ENCODE assay signal across 9 cellular contexts in the genomic region with DNA sequence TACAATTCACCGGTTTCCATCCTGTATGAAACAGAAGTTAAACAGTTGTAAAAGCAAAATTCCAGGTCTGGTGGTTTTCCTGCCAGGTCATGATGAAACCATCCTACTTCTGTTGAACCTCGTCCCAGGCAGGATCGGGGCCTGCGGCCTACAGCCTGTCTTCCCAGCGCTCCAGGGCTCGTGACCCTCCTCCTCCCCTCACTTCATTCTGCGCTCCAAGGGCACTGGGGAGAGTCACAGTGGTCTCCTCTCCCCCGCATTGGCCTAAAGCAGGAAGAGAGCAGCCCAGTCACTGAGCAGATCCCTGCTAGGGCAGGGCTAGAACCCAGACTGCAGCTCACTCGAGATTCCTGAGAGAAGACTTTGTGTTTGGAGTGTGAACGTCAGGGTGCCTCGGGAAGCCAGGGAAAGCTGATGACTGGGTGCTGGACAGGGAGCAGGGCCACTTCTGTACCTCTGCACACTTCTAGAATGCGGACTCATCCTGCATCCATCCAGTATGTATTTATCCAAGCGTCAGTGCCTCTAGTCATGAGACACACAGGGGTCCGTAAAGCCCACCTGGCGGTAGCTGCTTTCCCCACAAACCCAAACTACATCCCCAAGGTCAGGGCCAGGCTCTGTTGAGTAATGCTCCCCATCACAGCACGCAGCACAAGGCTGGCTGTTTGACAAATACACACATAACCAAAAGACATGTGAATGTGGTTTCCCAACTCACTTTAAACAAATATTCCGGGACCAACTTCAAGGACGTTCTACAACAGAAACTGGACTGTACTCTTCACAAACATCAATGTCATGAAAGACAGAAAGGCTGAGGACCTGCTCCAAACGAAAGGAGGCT. TPM values are rescaled to one million over a fixed set of nuclear protein-coding genes. Genes with fewer than 3 reads are reported as not detected.
DNase-seq lines count a peak whose midpoint lies in the region; ATAC-seq and TF ChIP-seq lines count a peak whose summit lies in the region.
"Had no signal": no experiment of that assay in that cellular context is flagged by ENCODE, and none has a peak within 500 bp of the region (broad histone marks: within the 10 kb centered on the region; RNA-seq: fewer than 3 reads in every experiment).

No MANE protein-coding gene starts in this region.

- H3K4me3 ChIP-seq in AG04449 (ENCODE audit: low read depth, low read length): no peak overlapping the region

- no peak overlapping the region for H3K27ac Mint-ChIP-seq in T-helper 2 cell treated with Interferon-gamma antibody and Interleukin-4, amounts not matched to agents 5 μg/mL and 100 μg/mL, for 36 hours
- H3K27ac Mint-ChIP-seq in activated CD8-positive, alpha-beta T cell treated with anti-CD3 and anti-CD28 coated beads for 36 hours: no peak overlapping the region
- H3K27ac Mint-ChIP-seq: activated T-helper 17 cell treated with anti-CD3 and anti-CD28 coated beads, Interleukin-2, amount 50 U/mL, for 72 hours had no signal

- peak; percentile 62 for DNase-seq in AG04449 (ENCODE audit: low read depth, low spot score)
- DNase-seq in epithelial cell of prostate (ENCODE audit: low read depth, low spot score): no peak
- peak; percentile 46 for DNase-seq in myocyte (ENCODE audit: low read depth)
- no peak for DNase-seq in medulla oblongata (ENCODE audit: extremely low spot score)
- DNase-seq in middle frontal gyrus (ENCODE audit: extremely low spot score, low spot score): no peak
- no peak for DNase-seq in T-helper 2 cell treated with Interferon-gamma antibody and Interleukin-4, amounts not matched to agents 5 μg/mL and 100 μg/mL, for 36 hours (ENCODE audit: low spot score)
- no peak for DNase-seq in activated CD8-positive, alpha-beta T cell treated with anti-CD3 and anti-CD28 coated beads for 36 hours

- peaks cover 16% of the 10 kb centered on the region for H3K36me3 Mint-ChIP-seq in T-helper 2 cell treated with Interferon-gamma antibody and Interleukin-4, amounts not matched to agents 5 μg/mL and 100 μg/mL, for 36 hours (ENCODE audit: low read depth)
- H3K36me3 Mint-ChIP-seq in activated CD8-positive, alpha-beta T cell treated with anti-CD3 and anti-CD28 coated beads for 36 hours (ENCODE audit: low read depth): peaks cover 8% of the 10 kb centered on the region

- intact Hi-C loops in activated CD8-positive, alpha-beta T cell treated with anti-CD3 and anti-CD28 coated beads for 36 hours (cut with micrococcal nuclease): no loop called here

- POLR2A ChIA-PET in AG04449 (lab: Yijun Ruan, JAX): no interaction called here
- POLR2A ChIA-PET in activated CD8-positive, alpha-beta T cell treated with anti-CD3 and anti-CD28 coated beads for 36 hours (lab: Charles Lee): no interaction called here

- H3K9me3 ChIP-seq in KOPT-K1 (ENCODE audit: insufficient read depth, low read length, poor library complexity, severe bottlenecking): no peaks in the 10 kb centered on the region

- peaks cover 28% of the 10 kb centered on the region for H3K4me1 Mint-ChIP-seq in T-helper 2 cell treated with Interferon-gamma antibody and Interleukin-4, amounts not matched to agents 5 μg/mL and 100 μg/mL, for 36 hours (ENCODE audit: low read depth)
- H3K4me1 Mint-ChIP-seq in activated CD8-positive, alpha-beta T cell treated with anti-CD3 and anti-CD28 coated beads for 36 hours (ENCODE audit: low read depth): peaks cover 37% of the 10 kb centered on the region
- H3K4me1 Mint-ChIP-seq: activated T-helper 17 cell treated with anti-CD3 and anti-CD28 coated beads, Interleukin-2, amount 50 U/mL, for 72 hours had no signal

- peaks cover 43% of the 10 kb centered on the region for H3K36me3 ChIP-seq in KOPT-K1 (ENCODE audit: insufficient read depth, low read length)

- CTCF ChIA-PET in AG04449 (lab: Yijun Ruan, JAX): interaction anchor here (1.2 to 16.8 kb wide), 3 partner anchors 25 to 66 kb away, joined by 4 to 189 read pairs (median 8); partner anchors contain the start of gene NCBP3
- CTCF ChIA-PET in activated CD8-positive, alpha-beta T cell treated with anti-CD3 and anti-CD28 coated beads for 36 hours (lab: Charles Lee): interaction anchor here (4.6 to 6.3 kb wide), 2 partner anchors 42 to 65 kb away, joined by 33 to 38 read pairs; partner anchors contain the start of gene NCBP3

- H3K9me3 Mint-ChIP-seq in T-helper 2 cell treated with Interferon-gamma antibody and Interleukin-4, amounts not matched to agents 5 μg/mL and 100 μg/mL, for 36 hours: no peaks in the 10 kb centered on the region
- H3K9me3 Mint-ChIP-seq in activated CD8-positive, alpha-beta T cell treated with anti-CD3 and anti-CD28 coated beads for 36 hours: no peaks in the 10 kb centered on the region
- H3K9me3 Mint-ChIP-seq: activated T-helper 17 cell treated with anti-CD3 and anti-CD28 coated beads, Interleukin-2, amount 50 U/mL, for 72 hours had no signal

- H3K27ac ChIP-seq in KOPT-K1 (ENCODE audit: low read depth, low read length, poor library complexity, severe bottlenecking) (peak overlapping the region; percentile 27), epithelial cell of prostate (peak overlapping the region; percentile 79)

- H3K27me3 Mint-ChIP-seq in T-helper 2 cell treated with Interferon-gamma antibody and Interleukin-4, amounts not matched to agents 5 μg/mL and 100 μg/mL, for 36 hours (ENCODE audit: low read depth): no peaks in the 10 kb centered on the region
- no peaks in the 10 kb centered on the region for H3K27me3 Mint-ChIP-seq in activated CD8-positive, alpha-beta T cell treated with anti-CD3 and anti-CD28 coated beads for 36 hours
- H3K27me3 Mint-ChIP-seq: activated T-helper 17 cell treated with anti-CD3 and anti-CD28 coated beads, Interleukin-2, amount 50 U/mL, for 72 hours had no signal

- TF ChIP-seq CTCF in AG04449 (IDR thresholded peaks at IDR 0.05; ENCODE audit: insufficient read depth, low read length, missing control alignments): no peak
- no peak for TF ChIP-seq CTCF in activated CD8-positive, alpha-beta T cell treated with anti-CD3 and anti-CD28 coated beads for 36 hours (IDR thresholded peaks at IDR 0.05)

- no peak overlapping the region for H3K4me3 Mint-ChIP-seq in T-helper 2 cell treated with Interferon-gamma antibody and Interleukin-4, amounts not matched to agents 5 μg/mL and 100 μg/mL, for 36 hours
- H3K4me3 Mint-ChIP-seq in activated CD8-positive, alpha-beta T cell treated with anti-CD3 and anti-CD28 coated beads for 36 hours: no peak overlapping the region
- H3K4me3 Mint-ChIP-seq: activated T-helper 17 cell treated with anti-CD3 and anti-CD28 coated beads, Interleukin-2, amount 50 U/mL, for 72 hours had no signal

- ATAC-seq in activated CD8-positive, alpha-beta T cell treated with anti-CD3 and anti-CD28 coated beads for 36 hours: no peak
- ATAC-seq: activated T-helper 17 cell treated with anti-CD3 and anti-CD28 coated beads, Interleukin-2, amount 50 U/mL, for 72 hours had no signal

RNA-seq across cellular contexts. Expression of gene ITGAE, which starts 1.7 kb away (rescaled TPM):
- total RNA-seq in myocyte: 23.1 and 26.4 TPM in 2 replicates
- 66.3 TPM for polyA plus RNA-seq in myocyte (2012)
- total RNA-seq in activated CD8-positive, alpha-beta T cell treated with anti-CD3 and anti-CD28 coated beads for 36 hours: 10 to 100 TPM; 31.8 to 32.4 TPM

RNA-seq across cellular contexts. Expression of gene NCBP3, which starts 43.4 kb away (rescaled TPM):
- total RNA-seq in myocyte: 12.7 and 13.7 TPM in 2 replicates
- polyA plus RNA-seq in myocyte (2012): 16.0 TPM
- 10 to 100 TPM; 34.7 to 41.1 TPM for total RNA-seq in activated CD8-positive, alpha-beta T cell treated with anti-CD3 and anti-CD28 coated beads for 36 hours

Comparison
In these comparisons a context has a peak if more than half of its experiments do, and no peak if none do; other contexts are left out.
1. DNase-seq: peak in AG04449 (single experiment) and myocyte (single experiment); none in epithelial cell of prostate (single experiment), medulla oblongata (single experiment), middle frontal gyrus (single experiment), T-helper 2 cell treated with Interferon-gamma antibody and Interleukin-4, amounts not matched to agents 5 μg/mL and 100 μg/mL, for 36 hours (single experiment) and activated CD8-positive, alpha-beta T cell treated with anti-CD3 and anti-CD28 coated beads for 36 hours (single experiment).